In the genomic region with DNA sequence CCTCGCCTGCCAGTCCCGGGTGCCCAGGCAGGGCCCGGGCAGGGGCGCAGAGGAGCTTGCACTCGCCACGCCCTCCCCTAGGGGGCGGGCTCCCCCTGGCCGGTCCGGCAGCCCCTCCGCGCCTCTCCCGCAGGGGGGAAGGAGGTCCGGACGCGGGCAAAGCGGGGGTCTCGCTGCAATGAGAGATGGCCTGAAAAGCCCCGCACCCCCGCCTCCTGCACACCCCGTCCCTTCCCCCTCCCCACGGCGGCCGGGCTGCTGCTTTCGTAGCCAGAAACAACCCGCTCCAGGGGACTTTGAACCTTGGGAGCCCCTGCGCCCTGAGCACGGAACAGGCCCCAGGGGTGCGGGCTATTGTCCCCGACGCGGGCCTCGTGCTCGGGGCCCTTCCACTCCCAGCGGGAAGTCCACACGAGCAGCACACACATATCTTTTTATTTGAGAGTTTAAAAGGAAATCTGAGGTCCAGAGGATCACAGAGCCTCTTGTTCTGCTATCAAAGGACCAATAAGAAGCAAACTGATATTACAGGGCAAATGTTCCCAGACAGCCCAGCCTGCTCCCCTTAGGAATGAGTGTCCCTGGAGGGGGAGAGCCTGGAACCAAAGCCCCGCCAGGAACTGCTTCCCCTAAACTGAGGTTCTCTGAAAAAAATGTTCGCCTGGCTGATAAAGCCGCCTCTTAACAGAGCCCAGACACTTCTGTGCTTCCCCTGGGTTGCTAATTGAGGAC, we compare ENCODE assay signal across 8 cellular contexts. TPM values are rescaled to one million over a fixed set of nuclear protein-coding genes. Genes with fewer than 3 reads are reported as not detected.
DNase-seq lines count a peak whose midpoint lies in the region; ATAC-seq, FAIRE-seq and TF ChIP-seq lines count a peak whose summit lies in the region.

No MANE protein-coding gene starts in this region.

- TF ChIP-seq EP300 in transverse colon (IDR thresholded peaks at IDR 0.05; ENCODE audit: low read depth): no peak

- FAIRE-seq in HTR-8/SVneo (lab: Jason Lieb, UNC): no peak

- H3K27ac ChIP-seq in WERI-Rb-1 (peak overlapping the region; percentile 71), transverse colon (peak overlapping the region; percentile 33 to 74 (median 68))

- WGBS in transverse colon (ENCODE audit: low coverage in 1 of 2), 2 donors: 8% methylated on average over 14 of the region's 38 CpGs; no CpG with 5 or more reads in 1 of the 2 donors

- H3K4me3 Mint-ChIP-seq in Caco-2 (ENCODE audit: unreplicated experiment) (peak overlapping the region; percentile 80), HFFc6 (peak overlapping the region; percentile 46; the same call in 1 of the 2 replicates)

- CTCF ChIA-PET in Caco-2 (lab: Charles Lee): interaction anchor here (0.6 to 4.0 kb wide), 14 partner anchors 35 to 802 kb away, joined by 3 to 54 read pairs (median 4); partner anchors contain the start of genes CBX8 and GAA

- H3K36me3 Mint-ChIP-seq in Caco-2 (ENCODE audit: insufficient read depth, unreplicated experiment) (peaks cover 15% of the 10 kb centered on the region), HFFc6 (ENCODE audit: low read depth) (no peaks in the 10 kb centered on the region)

- H3K4me1 Mint-ChIP-seq in Caco-2 (ENCODE audit: low read depth, unreplicated experiment) (peaks cover 12% of the 10 kb centered on the region), HFFc6 (ENCODE audit: low read depth) (peaks cover 11% of the 10 kb centered on the region)

- H3K9me3 ChIP-seq in Caco-2 (no peaks in the 10 kb centered on the region), WERI-Rb-1 (ENCODE audit: severe bottlenecking) (peaks cover 13% of the 10 kb centered on the region), transverse colon (no peaks in the 10 kb centered on the region)

- TF ChIP-seq CTCF in Caco-2 (IDR thresholded peaks at IDR 0.05; ENCODE audit: insufficient read depth in 1 of 2, low read depth in 1 of 2, low read length in 1 of 2, severe bottlenecking in 1 of 2, unreplicated experiment in 1 of 2) (peak; percentile 89), HFFc6 (IDR thresholded peaks at IDR 0.05) (peak; percentile 86), WERI-Rb-1 (IDR thresholded peaks at IDR 0.05; ENCODE audit: low read depth, low read length) (peak; percentile 91), transverse colon (IDR thresholded peaks at IDR 0.05) (peak; percentile 27 to 85 (median 75))

- intact Hi-C loops in Caco-2 (cut with micrococcal nuclease; ENCODE audit: unreplicated experiment) (loop anchor here (1.0 to 2.0 kb wide), 3 partner anchors 30 to 147 kb away; no protein-coding TSS in a partner anchor), transverse colon (cut with DNase I; ENCODE audit: low total_unique reads) (loop anchor here (5.0 kb wide), 1 partner anchor 48 kb away; the partner anchor contains the start of gene CBX8)

- no peak for TF ChIP-seq POLR2A in transverse colon (IDR thresholded peaks at IDR 0.05)

- H3K27me3 ChIP-seq in Caco-2 (replicated peaks; ENCODE audit: control insufficient read depth, insufficient read depth, low read length) (no peaks in the 10 kb centered on the region), WERI-Rb-1 (ENCODE audit: insufficient read depth, low read depth, severe bottlenecking) (peaks cover 27% of the 10 kb centered on the region), transverse colon (peaks cover 39% of the 10 kb centered on the region)

- peak overlapping the region; percentile 92 for H3K27ac Mint-ChIP-seq in Caco-2 (ENCODE audit: unreplicated experiment)
- H3K27ac Mint-ChIP-seq in HFFc6: peak overlapping the region; percentile 46; the same call in 1 of the 2 replicates

- H3K4me3 ChIP-seq in Caco-2 (ENCODE audit: low read depth, low read length) (peak overlapping the region; percentile 68), WERI-Rb-1 (ENCODE audit: low read depth, low read length) (peak overlapping the region; percentile 87), transverse colon (peak overlapping the region in 3 of 4 donors; percentile 40 to 70 (median 45))

- H3K9me3 Mint-ChIP-seq in Caco-2 (ENCODE audit: unreplicated experiment): no peaks in the 10 kb centered on the region
- H3K9me3 Mint-ChIP-seq in HFFc6: no peaks in the 10 kb centered on the region

- BruUV-seq in Caco-2 (replicated peaks; lab: Mats Ljungman, UMichigan): TSS peak; percentile 53

- ATAC-seq in GM19397 (IDR thresholded peaks at IDR 0.05; ENCODE audit: unreplicated experiment): no peak

- in situ Hi-C loops in transverse colon (cut with MboI; ENCODE audit: low pct_ligation_motif_present in 1 of 4, low pct_unique_long_range_greater_than_20kb in 1 of 4, low sequenced_read_pairs in 3 of 4): no loop called here

- peak; percentile 82 to 87 for DNase-seq in Caco-2
- DNase-seq in HFFc6: no peak
- peak; percentile 79 for DNase-seq in WERI-Rb-1
- peak; percentile 21 for DNase-seq in effector CD8-positive, alpha-beta T cell (lab: John Stamatoyannopoulos, UW)
- peak; percentile 51 for DNase-seq in midbrain (lab: John Stamatoyannopoulos, UW)
- DNase-seq in transverse colon: peak; percentile 68
- no peak for DNase-seq in HTR-8/SVneo (ENCODE audit: insufficient read length, low spot score)

- no peaks in the 10 kb centered on the region for H3K27me3 Mint-ChIP-seq in Caco-2 (ENCODE audit: insufficient read depth, unreplicated experiment)
- peaks cover 25% of the 10 kb centered on the region for H3K27me3 Mint-ChIP-seq in HFFc6 (ENCODE audit: insufficient read depth)

- H3K4me1 ChIP-seq in Caco-2: peaks cover 41% of the 10 kb centered on the region
- H3K4me1 ChIP-seq in transverse colon: peaks cover 32 to 60% (median 53%) of the 10 kb centered on the region in 4 donors

- POLR2A ChIA-PET in Caco-2 (lab: Charles Lee): interaction anchor here (0.5 to 8.0 kb wide), 9 partner anchors 48 to 836 kb away, joined by 3 to 174 read pairs (median 3); partner anchors contain the start of genes CANT1, CBX8 and GAA

- H3K36me3 ChIP-seq in Caco-2 (ENCODE audit: control insufficient read depth, insufficient read depth, low read length) (no peaks in the 10 kb centered on the region), WERI-Rb-1 (no peaks in the 10 kb centered on the region), transverse colon (no peaks in the 10 kb centered on the region)

RNA-seq across cellular contexts. Expression of gene CBX4, which starts 5.8 kb away (rescaled TPM):
- 90.8 and 114 TPM in 2 replicates for total RNA-seq in Caco-2 (2022)
- total RNA-seq in HFFc6 (2021; fragmentation: NEBNext Ultra II Directional; extraction: Animal tissue kit (Norgen Biotek cat#: 25700)): 10 to 100 TPM; 18.2 to 20.2 (median 19.3) TPM
- 10 to 100 TPM in 1 of 4 donors, 1 to 10 TPM in 3; 6.6 to 25.1 (median 8.3) TPM for total RNA-seq in transverse colon

RNA-seq across cellular contexts. Expression of gene CBX8, which starts 48.2 kb away (rescaled TPM):
- 34.3 and 36.6 TPM in 2 replicates for total RNA-seq in Caco-2 (2022)
- total RNA-seq in HFFc6 (2021; fragmentation: NEBNext Ultra II Directional; extraction: Animal tissue kit (Norgen Biotek cat#: 25700)): 10 to 100 TPM in 1 of 6 experiments, 1 to 10 TPM in 5; 6.0 to 10.6 (median 8.1) TPM
- 1 to 10 TPM; 1.5 to 4.4 (median 3.1) TPM for total RNA-seq in transverse colon

Comparison
In these comparisons a context has a peak if more than half of its experiments do, and no peak if none do; other contexts are left out.
1. DNase-seq: peak in Caco-2 (2 of 2), WERI-Rb-1 (single experiment), effector CD8-positive, alpha-beta T cell (single experiment), midbrain (single experiment) and transverse colon (single experiment); none in HFFc6 (single experiment) and HTR-8/SVneo (single experiment).
2. Peak in every context shown above with its lines, with median percentiles within 50 percentile points of each other: H3K4me3 ChIP-seq and CTCF ChIP-seq.